12 cellular contexts compared by ENCODE assay signal in the genomic region with DNA sequence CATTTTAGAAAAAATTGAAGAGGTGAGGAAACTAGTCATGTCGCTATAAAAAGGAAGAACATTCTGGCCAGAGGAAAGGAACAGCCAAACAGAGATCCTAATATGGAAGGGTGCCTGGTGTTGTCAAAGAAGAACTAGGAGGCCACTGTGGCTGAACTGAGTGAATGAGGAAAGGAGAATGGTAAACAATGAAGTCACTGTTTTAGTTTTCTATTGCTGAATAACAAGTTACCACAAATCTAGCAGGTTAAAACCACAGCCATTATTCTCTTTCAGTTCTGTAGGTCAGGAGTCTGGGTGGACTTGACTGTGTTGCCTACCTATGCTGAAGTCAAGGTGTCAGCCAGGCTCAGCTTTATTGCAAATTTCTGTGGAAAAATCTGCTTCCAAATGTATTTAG.
DNase-seq lines count a peak whose midpoint lies in the region; ATAC-seq and TF ChIP-seq lines count a peak whose summit lies in the region.
"Had no signal": no experiment of that assay in that cellular context is flagged by ENCODE, and none has a peak within 500 bp of the region (broad histone marks: within the 10 kb centered on the region; RNA-seq: fewer than 3 reads in every experiment).

No MANE protein-coding gene starts in this region.

- no peak overlapping the region for H3K27ac Mint-ChIP-seq in T-helper 17 cell
- H3K27ac Mint-ChIP-seq: immature natural killer cell had no signal

- no peaks in the 10 kb centered on the region for H3K79me2 ChIP-seq in PC-9 (ENCODE audit: low read depth)

- H3F3A ChIP-seq in PC-9 (ENCODE audit: insufficient read depth, low read depth), result no peaks in the 10 kb centered on the region

- BruUV-seq in PC-9 (replicated peaks; lab: Mats Ljungman, UMichigan), result no TSS peak

- no peak for TF ChIP-seq CTCF in PC-9 (conservative IDR thresholded peaks at IDR 0.05)

- peaks cover 2% of the 10 kb centered on the region for H3K36me3 Mint-ChIP-seq in T-helper 17 cell (ENCODE audit: low read depth)
- H3K36me3 Mint-ChIP-seq: immature natural killer cell had no signal

- POLR2A ChIA-PET in PC-9 (lab: Charles Lee; ENCODE audit: unreplicated experiment), result no interaction called here

- H3K4me2 ChIP-seq in PC-9, result no peak overlapping the region

- CTCF ChIA-PET in PC-9 (lab: Charles Lee), result no interaction called here

- peak; percentile 83 for ATAC-seq in GM19438 (IDR thresholded peaks at IDR 0.05; ENCODE audit: low read depth, unreplicated experiment)
- ATAC-seq in HG02938 (IDR thresholded peaks at IDR 0.05; ENCODE audit: unreplicated experiment), result peak; percentile 82
- ATAC-seq in T-helper 17 cell, result no peak

- no peaks in the 10 kb centered on the region for H3K9me3 ChIP-seq in PC-9 (ENCODE audit: insufficient read depth, low read depth)
- H3K9me3 ChIP-seq in T-helper 17 cell (ENCODE audit: control insufficient read depth, low read length, poor library complexity, severe bottlenecking), result no peaks in the 10 kb centered on the region
- H3K9me3 ChIP-seq: pancreas had no signal

- no peaks in the 10 kb centered on the region for H3K9me2 ChIP-seq in PC-9 (ENCODE audit: insufficient read depth)

- no peak overlapping the region for H2AFZ ChIP-seq in PC-9

- no peaks in the 10 kb centered on the region for H3K4me1 ChIP-seq in PC-9 (replicated peaks; ENCODE audit: insufficient read depth)
- H3K4me1 ChIP-seq: pancreas had no signal

- H4K20me1 ChIP-seq in PC-9 (ENCODE audit: insufficient read depth), result no peaks in the 10 kb centered on the region

- peaks cover 39% of the 10 kb centered on the region for H3K27me3 Mint-ChIP-seq in T-helper 17 cell

- DNase-seq in COLO829 (ENCODE audit: low spot score) (peak; percentile 30), SK-MEL-5 (ENCODE audit: low read depth, low spot score) (peak; percentile 32), iPS-NIHi7 (ENCODE audit: extremely low spot score) (no peak), NCI-H187 treated with DMSO at 0.1 percent for 48 hours (lab: John Stamatoyannopoulos, UW) (no peak), PC-9 (no peak), T-helper 17 cell (no peak)
- DNase-seq: activated effector memory CD4-positive, alpha-beta T cell treated with anti-CD3 and anti-CD28 coated beads, Interleukin-2, amount 50 U/mL, for 16 hours; immature natural killer cell; NCI-H69; pancreas had no signal

- H3K4me3 ChIP-seq in PC-9, result no peak overlapping the region
- H3K4me3 ChIP-seq: pancreas had no signal

- H3K4me3 Mint-ChIP-seq in T-helper 17 cell, result no peak overlapping the region
- H3K4me3 Mint-ChIP-seq: immature natural killer cell had no signal

- H3K36me3 ChIP-seq in PC-9 (ENCODE audit: low read depth), result no peaks in the 10 kb centered on the region
- H3K36me3 ChIP-seq: pancreas had no signal

- H3K27me3 ChIP-seq in PC-9 (ENCODE audit: insufficient read depth, low read depth), result no peaks in the 10 kb centered on the region; the same call in 1 of the 2 replicates
- H3K27me3 ChIP-seq: pancreas had no signal

- H3K4me1 Mint-ChIP-seq in T-helper 17 cell, result no peaks in the 10 kb centered on the region

- H3K27ac ChIP-seq in PC-9, result no peak overlapping the region
- H3K27ac ChIP-seq: pancreas had no signal

- intact Hi-C loops in PC-9 (cut with micrococcal nuclease; ENCODE audit: unreplicated experiment), result loop anchor here (5.0 to 10.0 kb wide), 2 partner anchors 547 to 689 kb away; no protein-coding TSS in a partner anchor

- in situ Hi-C loops in SK-MEL-5 (cut with HindIII; ENCODE audit: low pct_unique_long_range_greater_than_20kb, low sequenced_read_pairs), result no loop called here

Comparison
In these comparisons a context has a peak if more than half of its experiments do, and no peak if none do; other contexts are left out.
1. DNase-seq: peak in COLO829 (single experiment) and SK-MEL-5 (single experiment); none in iPS-NIHi7 (single experiment), NCI-H187 treated with DMSO at 0.1 percent for 48 hours (single experiment), PC-9 (0 of 2) and T-helper 17 cell (0 of 3).